In the genomic region with DNA sequence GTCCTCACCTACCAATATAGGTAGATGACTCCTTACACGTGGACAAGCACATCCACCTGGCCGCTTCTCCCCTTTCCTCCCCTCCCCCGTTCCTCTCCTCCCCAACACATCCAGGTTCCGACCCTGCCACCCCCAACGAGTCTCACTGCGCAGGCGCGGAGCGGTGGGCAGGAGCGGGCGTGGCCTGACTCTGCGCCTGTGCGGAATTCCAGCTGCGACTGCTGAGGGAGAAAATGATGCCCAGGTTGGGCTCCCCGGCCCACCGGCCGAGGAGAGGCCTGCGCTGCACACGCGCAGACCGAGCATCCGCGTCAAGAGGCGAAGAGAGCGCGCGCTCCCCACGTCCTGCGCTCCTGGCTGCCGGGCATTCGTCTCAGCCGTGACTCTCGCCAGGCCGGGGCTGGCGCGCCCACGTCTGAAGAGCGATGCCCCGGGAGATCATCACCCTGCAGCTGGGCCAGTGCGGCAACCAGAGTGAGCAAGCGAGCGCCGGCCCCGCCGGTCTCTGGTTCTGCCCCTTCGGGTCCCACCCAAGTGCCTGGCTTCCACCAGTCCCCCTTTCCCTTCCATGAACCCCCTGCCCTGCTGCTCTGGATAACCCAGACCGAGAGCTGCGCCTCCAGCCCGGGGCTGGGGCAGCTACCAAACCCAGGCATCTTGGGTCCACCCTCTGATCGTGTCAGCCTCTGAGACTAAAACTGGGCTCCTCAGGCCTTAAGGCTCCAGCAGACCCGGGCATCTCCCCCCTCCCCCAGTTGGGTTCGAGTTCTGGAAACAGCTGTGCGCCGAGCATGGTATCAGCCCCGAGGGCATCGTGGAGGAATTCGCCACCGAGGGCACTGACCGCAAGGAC, we compare ENCODE assay signal across 1 cellular context.
TF ChIP-seq lines count a peak whose summit lies in the region.

TUBG2 (plus strand) TSS at position 206 of the 853 bp plus-strand sequence; CDS start at position 426, 220 bp downstream.

TF ChIP-seq in HepG2, 621 proteins besides CTCF, POLR2A, EP300 and RAD21 (continued from another document and continues in another):
- TF ChIP-seq, protein P1, sequence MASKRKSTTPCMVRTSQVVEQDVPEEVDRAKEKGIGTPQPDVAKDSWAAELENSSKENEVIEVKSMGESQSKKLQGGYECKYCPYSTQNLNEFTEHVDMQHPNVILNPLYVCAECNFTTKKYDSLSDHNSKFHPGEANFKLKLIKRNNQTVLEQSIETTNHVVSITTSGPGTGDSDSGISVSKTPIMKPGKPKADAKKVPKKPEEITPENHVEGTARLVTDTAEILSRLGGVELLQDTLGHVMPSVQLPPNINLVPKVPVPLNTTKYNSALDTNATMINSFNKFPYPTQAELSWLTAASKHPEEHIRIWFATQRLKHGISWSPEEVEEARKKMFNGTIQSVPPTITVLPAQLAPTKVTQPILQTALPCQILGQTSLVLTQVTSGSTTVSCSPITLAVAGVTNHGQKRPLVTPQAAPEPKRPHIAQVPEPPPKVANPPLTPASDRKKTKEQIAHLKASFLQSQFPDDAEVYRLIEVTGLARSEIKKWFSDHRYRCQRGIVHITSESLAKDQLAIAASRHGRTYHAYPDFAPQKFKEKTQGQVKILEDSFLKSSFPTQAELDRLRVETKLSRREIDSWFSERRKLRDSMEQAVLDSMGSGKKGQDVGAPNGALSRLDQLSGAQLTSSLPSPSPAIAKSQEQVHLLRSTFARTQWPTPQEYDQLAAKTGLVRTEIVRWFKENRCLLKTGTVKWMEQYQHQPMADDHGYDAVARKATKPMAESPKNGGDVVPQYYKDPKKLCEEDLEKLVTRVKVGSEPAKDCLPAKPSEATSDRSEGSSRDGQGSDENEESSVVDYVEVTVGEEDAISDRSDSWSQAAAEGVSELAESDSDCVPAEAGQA (IDR thresholded peaks at IDR 0.05; ENCODE audit: low read depth), result no peak
- TF ChIP-seq, protein P1 (CRISPR knock-in tag; IDR thresholded peaks at IDR 0.05; ENCODE audit: borderline replicate concordance), result no peak
- TF ChIP-seq ZNF33B (CRISPR knock-in tag; IDR thresholded peaks at IDR 0.05), result 0 out of 2 replicates have a peak, but pooled peaks have one; percentile 49
- peak; percentile 92; the same call in 1 of the 2 replicates for TF ChIP-seq ZMAT3 (CRISPR knock-in tag; conservative IDR thresholded peaks at IDR 0.05)
- TF ChIP-seq FOXJ3 (CRISPR knock-in tag; IDR thresholded peaks at IDR 0.05; ENCODE audit: borderline replicate concordance), result no peak
- TF ChIP-seq KDM5A (IDR thresholded peaks at IDR 0.05; ENCODE audit: borderline replicate concordance, low read length), result no peak; the same call in 1 of the 2 replicates
- TF ChIP-seq GTF2F1 (IDR thresholded peaks at IDR 0.05; ENCODE audit: low read length), result no peak
- no peak for TF ChIP-seq HNF4G (IDR thresholded peaks at IDR 0.05; ENCODE audit: borderline replicate concordance, low read depth, low read length)
- peak; percentile 13; the same call in 1 of the 2 replicates for TF ChIP-seq HNF4G (CRISPR knock-in tag; IDR thresholded peaks at IDR 0.05; ENCODE audit: borderline replicate concordance, low read depth)
- TF ChIP-seq, protein P2, sequence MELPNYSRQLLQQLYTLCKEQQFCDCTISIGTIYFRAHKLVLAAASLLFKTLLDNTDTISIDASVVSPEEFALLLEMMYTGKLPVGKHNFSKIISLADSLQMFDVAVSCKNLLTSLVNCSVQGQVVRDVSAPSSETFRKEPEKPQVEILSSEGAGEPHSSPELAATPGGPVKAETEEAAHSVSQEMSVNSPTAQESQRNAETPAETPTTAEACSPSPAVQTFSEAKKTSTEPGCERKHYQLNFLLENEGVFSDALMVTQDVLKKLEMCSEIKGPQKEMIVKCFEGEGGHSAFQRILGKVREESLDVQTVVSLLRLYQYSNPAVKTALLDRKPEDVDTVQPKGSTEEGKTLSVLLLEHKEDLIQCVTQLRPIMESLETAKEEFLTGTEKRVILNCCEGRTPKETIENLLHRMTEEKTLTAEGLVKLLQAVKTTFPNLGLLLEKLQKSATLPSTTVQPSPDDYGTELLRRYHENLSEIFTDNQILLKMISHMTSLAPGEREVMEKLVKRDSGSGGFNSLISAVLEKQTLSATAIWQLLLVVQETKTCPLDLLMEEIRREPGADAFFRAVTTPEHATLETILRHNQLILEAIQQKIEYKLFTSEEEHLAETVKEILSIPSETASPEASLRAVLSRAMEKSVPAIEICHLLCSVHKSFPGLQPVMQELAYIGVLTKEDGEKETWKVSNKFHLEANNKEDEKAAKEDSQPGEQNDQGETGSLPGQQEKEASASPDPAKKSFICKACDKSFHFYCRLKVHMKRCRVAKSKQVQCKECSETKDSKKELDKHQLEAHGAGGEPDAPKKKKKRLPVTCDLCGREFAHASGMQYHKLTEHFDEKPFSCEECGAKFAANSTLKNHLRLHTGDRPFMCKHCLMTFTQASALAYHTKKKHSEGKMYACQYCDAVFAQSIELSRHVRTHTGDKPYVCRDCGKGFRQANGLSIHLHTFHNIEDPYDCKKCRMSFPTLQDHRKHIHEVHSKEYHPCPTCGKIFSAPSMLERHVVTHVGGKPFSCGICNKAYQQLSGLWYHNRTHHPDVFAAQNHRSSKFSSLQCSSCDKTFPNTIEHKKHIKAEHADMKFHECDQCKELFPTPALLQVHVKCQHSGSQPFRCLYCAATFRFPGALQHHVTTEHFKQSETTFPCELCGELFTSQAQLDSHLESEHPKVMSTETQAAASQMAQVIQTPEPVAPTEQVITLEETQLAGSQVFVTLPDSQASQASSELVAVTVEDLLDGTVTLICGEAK (IDR thresholded peaks at IDR 0.05), result no peak
- TF ChIP-seq, protein P2 (CRISPR knock-in tag; IDR thresholded peaks at IDR 0.05), result no peak; the same call in 1 of the 2 replicates
- no peak; the same call in 1 of the 2 replicates for TF ChIP-seq TGIF2 (CRISPR knock-in tag; IDR thresholded peaks at IDR 0.05)
- no peak for TF ChIP-seq NR2F2 (IDR thresholded peaks at IDR 0.05; ENCODE audit: borderline replicate concordance, low read depth)
- TF ChIP-seq CCDC6 (CRISPR knock-in tag; IDR thresholded peaks at IDR 0.05), result no peak; the same call in 1 of the 2 replicates
- peak; percentile 30 for TF ChIP-seq ZNF644 (CRISPR knock-in tag; IDR thresholded peaks at IDR 0.05; ENCODE audit: low read depth)
- 0 out of 2 replicates have a peak, but pooled peaks have one; percentile 45 for TF ChIP-seq ZNF558 (CRISPR knock-in tag; IDR thresholded peaks at IDR 0.05; ENCODE audit: borderline replicate concordance)
- TF ChIP-seq RFXAP (CRISPR knock-in tag; IDR thresholded peaks at IDR 0.05; ENCODE audit: borderline replicate concordance), result no peak
- TF ChIP-seq ZNF883 (CRISPR knock-in tag; IDR thresholded peaks at IDR 0.05; ENCODE audit: not compliant biosample characterization), result peak; percentile 94
- TF ChIP-seq FOXP4 (CRISPR knock-in tag; IDR thresholded peaks at IDR 0.05), result 0 out of 2 replicates have a peak, but pooled peaks have one; percentile 21
- no peak for TF ChIP-seq ZNF713 (CRISPR knock-in tag; IDR thresholded peaks at IDR 0.05)
- TF ChIP-seq ZNF816 (CRISPR knock-in tag; IDR thresholded peaks at IDR 0.05; ENCODE audit: borderline replicate concordance), result no peak
- TF ChIP-seq CBFB (CRISPR knock-in tag; IDR thresholded peaks at IDR 0.05), result peak; percentile 81
- TF ChIP-seq YEATS2 (CRISPR knock-in tag; IDR thresholded peaks at IDR 0.05; ENCODE audit: borderline replicate concordance), result peak; percentile 80; the same call in 1 of the 2 replicates
- no peak for TF ChIP-seq PBX2 (CRISPR knock-in tag; IDR thresholded peaks at IDR 0.05)
- TF ChIP-seq MAZ (IDR thresholded peaks at IDR 0.05; ENCODE audit: borderline replicate concordance, low read depth, low read length), result no peak
- TF ChIP-seq MAZ (CRISPR knock-in tag; IDR thresholded peaks at IDR 0.05; ENCODE audit: low read depth), result 0 out of 2 replicates have a peak, but pooled peaks have one; percentile 24
- no peak for TF ChIP-seq ARID3A (IDR thresholded peaks at IDR 0.05; ENCODE audit: low read depth, low read length)
- TF ChIP-seq, protein P3, sequence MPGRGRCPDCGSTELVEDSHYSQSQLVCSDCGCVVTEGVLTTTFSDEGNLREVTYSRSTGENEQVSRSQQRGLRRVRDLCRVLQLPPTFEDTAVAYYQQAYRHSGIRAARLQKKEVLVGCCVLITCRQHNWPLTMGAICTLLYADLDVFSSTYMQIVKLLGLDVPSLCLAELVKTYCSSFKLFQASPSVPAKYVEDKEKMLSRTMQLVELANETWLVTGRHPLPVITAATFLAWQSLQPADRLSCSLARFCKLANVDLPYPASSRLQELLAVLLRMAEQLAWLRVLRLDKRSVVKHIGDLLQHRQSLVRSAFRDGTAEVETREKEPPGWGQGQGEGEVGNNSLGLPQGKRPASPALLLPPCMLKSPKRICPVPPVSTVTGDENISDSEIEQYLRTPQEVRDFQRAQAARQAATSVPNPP (CRISPR knock-in tag; IDR thresholded peaks at IDR 0.05), result no peak
- 0 out of 2 replicates have a peak, but pooled peaks have one; percentile 2 for TF ChIP-seq KDM6A (CRISPR knock-in tag; IDR thresholded peaks at IDR 0.05; ENCODE audit: low read depth)
- TF ChIP-seq ZNF136 (CRISPR knock-in tag; IDR thresholded peaks at IDR 0.05; ENCODE audit: low read depth), result no peak; the same call in 1 of the 2 replicates
- TF ChIP-seq CENPT (CRISPR knock-in tag; IDR thresholded peaks at IDR 0.05; ENCODE audit: low read depth), result no peak
- TF ChIP-seq ZSCAN22 (CRISPR knock-in tag; IDR thresholded peaks at IDR 0.05), result no peak
